In the genomic region with DNA sequence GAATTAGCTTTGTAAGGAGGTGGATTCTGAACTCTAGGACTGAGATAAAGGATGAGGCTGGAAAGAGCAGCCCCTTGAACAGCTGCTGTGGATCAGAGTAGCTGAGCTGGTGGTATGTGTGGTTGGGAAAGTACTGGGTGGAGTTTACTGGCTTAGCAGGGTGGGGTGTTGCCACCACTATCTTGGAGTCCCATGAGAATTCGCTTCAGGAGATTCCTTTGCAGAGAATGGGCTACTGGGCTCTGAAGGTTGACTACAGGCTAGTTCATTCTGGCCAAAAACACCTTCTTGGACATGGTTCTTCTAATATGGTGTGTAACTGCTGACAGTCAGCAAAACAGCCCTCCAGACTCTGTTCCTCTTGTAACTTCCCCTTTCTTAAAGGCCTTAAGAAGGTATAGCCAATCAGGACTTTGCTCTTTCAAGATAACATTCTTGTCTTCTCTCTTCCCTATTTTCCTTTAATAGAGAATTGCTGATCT, we compare ENCODE assay signal across 8 cellular contexts. TPM values are rescaled to one million over a fixed set of nuclear protein-coding genes. Genes with fewer than 3 reads are reported as not detected.
DNase-seq lines count a peak whose midpoint lies in the region; ATAC-seq, FAIRE-seq and TF ChIP-seq lines count a peak whose summit lies in the region.

No MANE protein-coding gene starts in this region.

- CTCF ChIA-PET in CD4-positive, alpha-beta memory T cell (lab: Charles Lee; ENCODE audit: partially characterized antibody): no interaction called here

- H3K36me3 Mint-ChIP-seq in stimulated activated naive B cell treated with anti-CD40 and anti-IgM and Interleukin-4, amounts not matched to agents 10 μg/mL and 1 μg/mL and 100 μg/mL, for 72 hours: peaks cover 18 to 27% of the 10 kb centered on the region in 2 donors
- H3K36me3 Mint-ChIP-seq in CD4-positive, alpha-beta memory T cell: no peaks in the 10 kb centered on the region
- H3K36me3 Mint-ChIP-seq in mesothelial cell of epicardium: peaks cover 2% of the 10 kb centered on the region

- DNase-seq in AG10803 (ENCODE audit: low read depth) (peak; percentile 67), GM19239 (ENCODE audit: insufficient read length, low spot score) (peak; percentile 39), cardiac fibroblast (ENCODE audit: low read depth in 2 of 2) (peak; percentile 70 to 81), mesothelial cell of epicardium (ENCODE audit: low spot score in 2 of 2, unreplicated experiment in 2 of 2) (no peak)
- DNase-seq in stimulated activated naive B cell treated with anti-CD40 and anti-IgM and Interleukin-4, amounts not matched to agents 10 μg/mL and 1 μg/mL and 100 μg/mL, for 72 hours: peak; percentile 31
- DNase-seq in stimulated activated naive CD4-positive, alpha-beta T cell (lab: John Stamatoyannopoulos, UW): no peak
- DNase-seq in CD4-positive, alpha-beta memory T cell: no peak

- no peaks in the 10 kb centered on the region for H3K27me3 ChIP-seq in CD4-positive, alpha-beta memory T cell (ENCODE audit: insufficient read depth, low read length)

- H3K27ac ChIP-seq in CD4-positive, alpha-beta memory T cell (ENCODE audit: low read depth, low read length): no peak overlapping the region

- peaks cover 59 to 88% of the 10 kb centered on the region in 2 donors for H3K4me1 Mint-ChIP-seq in stimulated activated naive B cell treated with anti-CD40 and anti-IgM and Interleukin-4, amounts not matched to agents 10 μg/mL and 1 μg/mL and 100 μg/mL, for 72 hours
- peaks cover 58 to 81% (median 71%) of the 10 kb centered on the region in 4 donors for H3K4me1 Mint-ChIP-seq in CD4-positive, alpha-beta memory T cell
- H3K4me1 Mint-ChIP-seq in mesothelial cell of epicardium: peaks cover 26% of the 10 kb centered on the region

- intact Hi-C loops in CD4-positive, alpha-beta memory T cell (cut with micrococcal nuclease): no loop called here

- H3K27me3 Mint-ChIP-seq in stimulated activated naive B cell treated with anti-CD40 and anti-IgM and Interleukin-4, amounts not matched to agents 10 μg/mL and 1 μg/mL and 100 μg/mL, for 72 hours: no peaks in the 10 kb centered on the region
- no peaks in the 10 kb centered on the region for H3K27me3 Mint-ChIP-seq in CD4-positive, alpha-beta memory T cell
- H3K27me3 Mint-ChIP-seq in mesothelial cell of epicardium (ENCODE audit: low read depth): no peaks in the 10 kb centered on the region

- H3K9me3 Mint-ChIP-seq in stimulated activated naive B cell treated with anti-CD40 and anti-IgM and Interleukin-4, amounts not matched to agents 10 μg/mL and 1 μg/mL and 100 μg/mL, for 72 hours: no peaks in the 10 kb centered on the region
- H3K9me3 Mint-ChIP-seq in CD4-positive, alpha-beta memory T cell: peaks cover 0 to under 1% (median 0%) of the 10 kb centered on the region in 8 donors
- no peaks in the 10 kb centered on the region for H3K9me3 Mint-ChIP-seq in mesothelial cell of epicardium

- H3K4me3 Mint-ChIP-seq in stimulated activated naive B cell treated with anti-CD40 and anti-IgM and Interleukin-4, amounts not matched to agents 10 μg/mL and 1 μg/mL and 100 μg/mL, for 72 hours: peak overlapping the region; percentile 71 to 82
- peak overlapping the region in 2 of 8 donors; percentile 7 to 64 for H3K4me3 Mint-ChIP-seq in CD4-positive, alpha-beta memory T cell
- no peak overlapping the region for H3K4me3 Mint-ChIP-seq in mesothelial cell of epicardium

- H3K36me3 ChIP-seq in CD4-positive, alpha-beta memory T cell (ENCODE audit: insufficient read depth, low read length): no peaks in the 10 kb centered on the region

- POLR2A ChIA-PET in CD4-positive, alpha-beta memory T cell (lab: Charles Lee; ENCODE audit: partially characterized antibody): no interaction called here

- FAIRE-seq in GM19239 (lab: Jason Lieb, UNC): peak; percentile 31

- H3K9me3 ChIP-seq in CD4-positive, alpha-beta memory T cell (ENCODE audit: control insufficient read depth in 1 of 2, low read length in 2 of 2): no peaks in the 10 kb centered on the region

- H3K4me3 ChIP-seq in AG10803 (ENCODE audit: low read length): no peak overlapping the region
- H3K4me3 ChIP-seq in cardiac fibroblast (replicated peaks in 1 of 2; ENCODE audit: low read depth in 2 of 2, low read length in 2 of 2): no peak overlapping the region
- no peak overlapping the region for H3K4me3 ChIP-seq in CD4-positive, alpha-beta memory T cell (ENCODE audit: low read length in 2 of 2)

- H3K27ac Mint-ChIP-seq in stimulated activated naive B cell treated with anti-CD40 and anti-IgM and Interleukin-4, amounts not matched to agents 10 μg/mL and 1 μg/mL and 100 μg/mL, for 72 hours: peak overlapping the region; percentile 87
- peak overlapping the region in 3 of 7 donors; percentile 4 to 87 (median 6) for H3K27ac Mint-ChIP-seq in CD4-positive, alpha-beta memory T cell
- H3K27ac Mint-ChIP-seq in mesothelial cell of epicardium: no peak overlapping the region

- TF ChIP-seq CTCF in AG10803 (conservative IDR thresholded peaks at IDR 0.05; ENCODE audit: low read length) (no peak), cardiac fibroblast (IDR thresholded peaks at IDR 0.05; ENCODE audit: low read depth, low read length) (no peak), mesothelial cell of epicardium (IDR thresholded peaks at IDR 0.05; ENCODE audit: unreplicated experiment) (no peak)

- ATAC-seq in HG03565 (IDR thresholded peaks at IDR 0.05; ENCODE audit: unreplicated experiment): peak; percentile 45
- ATAC-seq in stimulated activated naive B cell treated with anti-CD40 and anti-IgM and Interleukin-4, amounts not matched to agents 10 μg/mL and 1 μg/mL and 100 μg/mL, for 72 hours (replicated peaks): peak; percentile 85

- H3K4me1 ChIP-seq in CD4-positive, alpha-beta memory T cell (ENCODE audit: insufficient read depth, low read length): peaks cover 81% of the 10 kb centered on the region

RNA-seq across cellular contexts. Expression of a gene that starts 52.7 kb away (rescaled TPM):
- total RNA-seq in CD4-positive, alpha-beta memory T cell: 10 to 100 TPM; 18.2 to 19.4 TPM
- under 1 TPM; 0.03 to 0.57 TPM for polyA plus RNA-seq in CD4-positive, alpha-beta memory T cell
- 39.6 to 42.6 TPM (median 41.2 TPM) in 3 replicates for total RNA-seq in mesothelial cell of epicardium

Comparison
In these comparisons a context has a peak if more than half of its experiments do, and no peak if none do; other contexts are left out.
1. DNase-seq: peak in AG10803 (single experiment), GM19239 (single experiment), cardiac fibroblast (2 of 2) and stimulated activated naive B cell treated with anti-CD40 and anti-IgM and Interleukin-4, amounts not matched to agents 10 μg/mL and 1 μg/mL and 100 μg/mL, for 72 hours (single experiment); none in stimulated activated naive CD4-positive, alpha-beta T cell (0 of 6), CD4-positive, alpha-beta memory T cell (0 of 5) and mesothelial cell of epicardium (0 of 2).